In genomic region chr20:36527331-36528125, GRCh38 we compare ENCODE assay signal across 18 cellular contexts. TPM values are rescaled to one million over a fixed set of nuclear protein-coding genes. Genes with fewer than 3 reads are reported as not detected.
DNase-seq lines count a peak whose midpoint lies in the region; ATAC-seq and TF ChIP-seq lines count a peak whose summit lies in the region.
"Had no signal": no experiment of that assay in that cellular context is flagged by ENCODE, and none has a peak within 500 bp of the region (broad histone marks: within the 10 kb centered on the region; RNA-seq: fewer than 3 reads in every experiment).

No MANE protein-coding gene starts in this region.

- H3K4me3 Mint-ChIP-seq in H9 (no peak overlapping the region), WTC11 (no peak overlapping the region)
- H3K4me3 Mint-ChIP-seq: activated CD8-positive, alpha-beta T cell treated with anti-CD3 and anti-CD28 coated beads for 36 hours; dendritic cell treated with granulocyte-macrophage colony-stimulating factor and Interleukin-4, amounts not matched to agents 40 ng/mL and 50 ng/mL, for 4 days had no signal

- no peak overlapping the region for H4K8ac ChIP-seq in H9 (replicated peaks; ENCODE audit: insufficient read length, low read depth, low read length)

- H2BK120ac ChIP-seq in H9 (ENCODE audit: low read depth, low read length, poor library complexity, severe bottlenecking) = no peak overlapping the region

- CTCF ChIA-PET in WTC11 (lab: Charles Lee) = interaction anchor here (1.3 kb wide), 1 partner anchor 77 kb away, joined by 5 read pairs; no protein-coding TSS in a partner anchor

- H3K36me3 Mint-ChIP-seq in H9 (ENCODE audit: insufficient read depth in 1 of 3, low read depth in 3 of 3) (peaks cover 16 to 45% (median 41%) of the 10 kb centered on the region in 3 experiments), WTC11 (peaks cover 21% of the 10 kb centered on the region)

- no peak overlapping the region for H3T11ph ChIP-seq in H9 (ENCODE audit: low read length)

- H3K4me1 ChIP-seq in H9 (ENCODE audit: insufficient read depth, low read length) (no peaks in the 10 kb centered on the region), sigmoid colon (peaks cover 0 to 48% (median 43%) of the 10 kb centered on the region in 4 donors), SJCRH30 (peaks cover 4% of the 10 kb centered on the region; the same call in 1 of the 2 replicates)
- H3K4me1 ChIP-seq: upper lobe of right lung had no signal

- no peak overlapping the region for H3K56ac ChIP-seq in H9 (ENCODE audit: insufficient read length, low read depth, low read length)

- H3K9ac ChIP-seq in H9 (ENCODE audit: extremely low read depth, insufficient read length, low read length) = no peak overlapping the region

- H3K79me1 ChIP-seq in H9 (ENCODE audit: insufficient read depth, low read depth, low read length, poor library complexity, severe bottlenecking) = no peaks in the 10 kb centered on the region

- no peak overlapping the region for H2BK5ac ChIP-seq in H9 (ENCODE audit: insufficient read length, low read length)

- H2BK12ac ChIP-seq in H9 (ENCODE audit: insufficient read length, low read depth, low read length) = no peak overlapping the region

- no peak for TF ChIP-seq EP300 in sigmoid colon (IDR thresholded peaks at IDR 0.05)

- no peak overlapping the region for H3K18ac ChIP-seq in H9 (ENCODE audit: insufficient read length, low read depth, low read length)

- H3K14ac ChIP-seq in H9 (ENCODE audit: insufficient read depth, low read length) = no peak overlapping the region

- H3K27ac ChIP-seq in H9 (ENCODE audit: insufficient read length, low read depth, low read length) = no peak overlapping the region
- H3K27ac ChIP-seq in sigmoid colon = peak overlapping the region; percentile 76 to 86 (median 83)
- no peak overlapping the region for H3K27ac ChIP-seq in SJCRH30
- H3K27ac ChIP-seq: skin epidermis, upper lobe of right lung had no signal

- peak overlapping the region in 2 of 3 experiments; percentile 68 to 92; a peak in 5 of 7 replicates for H3K27ac Mint-ChIP-seq in H9
- peak overlapping the region; percentile 86 for H3K27ac Mint-ChIP-seq in WTC11
- H3K27ac Mint-ChIP-seq: activated CD8-positive, alpha-beta T cell treated with anti-CD3 and anti-CD28 coated beads for 36 hours; dendritic cell treated with granulocyte-macrophage colony-stimulating factor and Interleukin-4, amounts not matched to agents 40 ng/mL and 50 ng/mL, for 4 days had no signal

- peak overlapping the region in 1 of 4 donors; percentile 13 for H3K4me3 ChIP-seq in sigmoid colon
- H3K4me3 ChIP-seq in SJCRH30 = no peak overlapping the region
- H3K4me3 ChIP-seq: BLaER1 treated with 17β-estradiol and CSF1 and Interleukin-3, amounts not matched to agents 10 nM and 100 nM; Peyer's patch; skin epidermis; upper lobe of right lung had no signal

- H2AFZ ChIP-seq in H9 (ENCODE audit: low read length) = no peak overlapping the region

- H3K23me2 ChIP-seq in H9 (ENCODE audit: insufficient read length, low read depth, low read length, poor library complexity, severe bottlenecking) = no peaks in the 10 kb centered on the region

- no peak overlapping the region for H2BK15ac ChIP-seq in H9 (ENCODE audit: low read depth, low read length)

- POLR2A ChIA-PET in WTC11 (lab: Charles Lee) = no interaction called here

- no peaks in the 10 kb centered on the region for H4K20me1 ChIP-seq in H9 (ENCODE audit: control insufficient read depth, insufficient read depth, insufficient read length)

- H3K27me3 Mint-ChIP-seq in H9 (ENCODE audit: low read depth) (no peaks in the 10 kb centered on the region; the same call in 1 of the 2 replicates), WTC11 (ENCODE audit: low read depth) (no peaks in the 10 kb centered on the region)
- H3K27me3 Mint-ChIP-seq: activated CD8-positive, alpha-beta T cell treated with anti-CD3 and anti-CD28 coated beads for 36 hours; dendritic cell treated with granulocyte-macrophage colony-stimulating factor and Interleukin-4, amounts not matched to agents 40 ng/mL and 50 ng/mL, for 4 days had no signal

- no peak overlapping the region for H4K5ac ChIP-seq in H9 (ENCODE audit: insufficient read length, low read depth, low read length)

- WGBS in H9 (ENCODE audit: extremely low coverage, insufficient read length, low lambda C conversion rate) = no CpG with 5 or more reads among the region's 32 CpGs
- WGBS in sigmoid colon, 2 donors = 91 to 93% methylated on average over 32 of the region's 32 CpGs

- peaks cover 14 to 51% (median 37%) of the 10 kb centered on the region in 4 donors for H3K36me3 ChIP-seq in sigmoid colon
- peaks cover 31% of the 10 kb centered on the region for H3K36me3 ChIP-seq in SJCRH30

- H3K4me1 Mint-ChIP-seq in H9 (peaks cover 0 to 3% of the 10 kb centered on the region in 2 experiments; a peak in 2 of 4 replicates), WTC11 (no peaks in the 10 kb centered on the region)

- no peak overlapping the region for H3K4me2 ChIP-seq in H9 (ENCODE audit: insufficient read depth, insufficient read length, low read length)
- H3K4me2 ChIP-seq: BLaER1 treated with 17β-estradiol and CSF1 and Interleukin-3, amounts not matched to agents 10 nM and 100 nM had no signal

- H3K4ac ChIP-seq in H9 (ENCODE audit: low read depth, low read length) = no peak overlapping the region

- no peaks in the 10 kb centered on the region for H3K79me2 ChIP-seq in H9 (ENCODE audit: insufficient read depth, low read length)

- H3K9me3 ChIP-seq in H9 (ENCODE audit: control insufficient read depth, low read depth, low read length) (no peaks in the 10 kb centered on the region), sigmoid colon (no peaks in the 10 kb centered on the region), SJCRH30 (replicated peaks) (no peaks in the 10 kb centered on the region)
- H3K9me3 ChIP-seq: BLaER1 treated with 17β-estradiol and CSF1 and Interleukin-3, amounts not matched to agents 10 nM and 100 nM; Peyer's patch; upper lobe of right lung had no signal

- no peak for DNase-seq in H9
- DNase-seq in WTC11 (ENCODE audit: low spot score) = no peak
- no peak for DNase-seq in left colon
- DNase-seq in sigmoid colon = peak; percentile 89
- DNase-seq in SJCRH30 = no peak
- DNase-seq in stimulated activated CD4-positive, alpha-beta T cell treated with anti-CD3 and anti-CD28 coated beads, Interleukin-4, amount 100 ng/mL, for 1 hour = no peak
- no peak for DNase-seq in GF-D8 (lab: John Stamatoyannopoulos, UW)
- no peak for DNase-seq in HCEC 1CT
- DNase-seq: activated CD8-positive, alpha-beta T cell treated with anti-CD3 and anti-CD28 coated beads for 36 hours; DMS53; mesendoderm; MV-4-11; NCI-H774; upper lobe of right lung had no signal

- H3K27me3 ChIP-seq in H9 (ENCODE audit: insufficient read depth, low read length) (no peaks in the 10 kb centered on the region), sigmoid colon (no peaks in the 10 kb centered on the region), SJCRH30 (no peaks in the 10 kb centered on the region)
- H3K27me3 ChIP-seq: BLaER1 treated with 17β-estradiol and CSF1 and Interleukin-3, amounts not matched to agents 10 nM and 100 nM; Peyer's patch; upper lobe of right lung had no signal

- no peak overlapping the region for H3K23ac ChIP-seq in H9 (ENCODE audit: insufficient read length, low read depth, low read length)

- no peak for TF ChIP-seq POLR2A in sigmoid colon (IDR thresholded peaks at IDR 0.05)

- H3K9me3 Mint-ChIP-seq in H9 = no peaks in the 10 kb centered on the region
- no peaks in the 10 kb centered on the region for H3K9me3 Mint-ChIP-seq in WTC11
- H3K9me3 Mint-ChIP-seq: activated CD8-positive, alpha-beta T cell treated with anti-CD3 and anti-CD28 coated beads for 36 hours; dendritic cell treated with granulocyte-macrophage colony-stimulating factor and Interleukin-4, amounts not matched to agents 40 ng/mL and 50 ng/mL, for 4 days had no signal

- TF ChIP-seq CTCF in H9 (conservative IDR thresholded peaks at IDR 0.05) = no peak
- no peak for TF ChIP-seq CTCF in WTC11 (IDR thresholded peaks at IDR 0.05)
- no peak for TF ChIP-seq CTCF in sigmoid colon (IDR thresholded peaks at IDR 0.05)

- no peak overlapping the region for H2AK5ac ChIP-seq in H9 (ENCODE audit: insufficient read length, low read length)

- ATAC-seq in WTC11 = no peak
- ATAC-seq in left colon = peak; percentile 24
- ATAC-seq: activated CD8-positive, alpha-beta T cell treated with anti-CD3 and anti-CD28 coated beads for 36 hours; upper lobe of right lung had no signal

- no peak overlapping the region for H2BK20ac ChIP-seq in H9 (ENCODE audit: low read depth, low read length, poor library complexity, severe bottlenecking)

- no peak overlapping the region for H4K91ac ChIP-seq in H9 (ENCODE audit: insufficient read length, low read depth, low read length)

- intact Hi-C loops in left colon (cut with DNase I, micrococcal nuclease) (no loop called here), sigmoid colon (cut with DNase I) (loop anchor here (2.0 kb wide), 1 partner anchor 13 kb away; the partner anchor contains the start of gene MYL9)

TF ChIP-seq in WTC11, 78 proteins besides CTCF, POLR2A, EP300 and RAD21 (continues in another document):
- TF ChIP-seq ATF6 (CRISPR knock-in tag; IDR thresholded peaks at IDR 0.05) (no peak), ZNF396 (CRISPR knock-in tag; IDR thresholded peaks at IDR 0.05; ENCODE audit: borderline replicate concordance) (no peak), EMX1 (CRISPR knock-in tag; IDR thresholded peaks at IDR 0.05) (no peak)

RNA-seq across cellular contexts. Expression of gene MYL9, which starts 13.8 kb away (rescaled TPM):
- total RNA-seq in H9 (2021) (217 and 218 TPM in 2 replicates), WTC11 (2021) (52.5 to 57.7 TPM (median 54.7 TPM) in 3 replicates), left colon (100 to 1,000 TPM in 1 of 2 donors, 10 to 100 TPM in 1; 36.9 to 484 TPM), sigmoid colon (1,000 to 10,000 TPM; 1,167 to 2,082 (median 1,738) TPM)
- polyA plus RNA-seq in sigmoid colon = 100 to 1,000 TPM in 2 of 3 donors, 10 to 100 TPM in 1; 26.4 to 168 (median 105) TPM
- total RNA-seq in SJCRH30 (2014; rRNA removed; shearing (Covaris generic)) = 0.49 and 0.76 TPM in 2 replicates
- total RNA-seq: activated CD8-positive, alpha-beta T cell treated with anti-CD3 and anti-CD28 coated beads for 36 hours had no signal

RNA-seq across cellular contexts. Expression of gene TGIF2, which starts 45.9 kb away (rescaled TPM):
- total RNA-seq in H9 (2021) (81.7 and 94.6 TPM in 2 replicates), WTC11 (2021) (71.1 to 88.9 TPM (median 80.3 TPM) in 3 replicates), left colon (1 to 10 TPM; 4.8 to 4.9 TPM), sigmoid colon (10 to 100 TPM in 3 of 4 donors, 1 to 10 TPM in 1; 8.9 to 13.6 (median 11.1) TPM)
- 10 to 100 TPM in 1 of 3 donors, 1 to 10 TPM in 2; 2.1 to 10.0 (median 2.4) TPM for polyA plus RNA-seq in sigmoid colon
- total RNA-seq in SJCRH30 (2014; rRNA removed; shearing (Covaris generic)) = 71.1 and 75.5 TPM in 2 replicates

Comparison
In these comparisons a context has a peak if more than half of its experiments do, and no peak if none do; other contexts are left out.
1. H3K27ac ChIP-seq: peak in sigmoid colon (4 of 4); none in H9 (single experiment) and SJCRH30 (single experiment).
2. RNA of gene MYL9, which starts 13.8 kb away (total RNA-seq): 1,167 to 2,082 TPM in sigmoid colon, 36.9 to 484 TPM in left colon, 217 to 218 TPM in H9 and 52.5 to 57.7 TPM in WTC11; 0.49 to 0.76 TPM in SJCRH30; every median in the first group is over 10 times any median in the second.